ENCODE assay signal across 8 cellular contexts in genomic region chr5:160399402-160400353, GRCh38. TPM values are rescaled to one million over a fixed set of nuclear protein-coding genes. Genes with fewer than 3 reads are reported as not detected.
DNase-seq lines count a peak whose midpoint lies in the region; ATAC-seq and FAIRE-seq lines count a peak whose summit lies in the region.

TSS of gene FAM200C (minus strand) at chr5:160400054. CDS start at chr5:160395490, 4,564 bp downstream.

- H3K27me3 Mint-ChIP-seq in activated CD8-positive, alpha-beta memory T cell treated with anti-CD3 and anti-CD28 coated beads, Interleukin-2, amount 10 ng/mL, durations not matched to agents 7 days and 5 days, result no peaks in the 10 kb centered on the region

- H3K36me3 Mint-ChIP-seq in activated CD8-positive, alpha-beta memory T cell treated with anti-CD3 and anti-CD28 coated beads, Interleukin-2, amount 10 ng/mL, durations not matched to agents 7 days and 5 days, result peaks cover 20% of the 10 kb centered on the region

- peak within 1 kb of the TSS; percentile 90 for H3K9ac ChIP-seq in endocrine pancreas (ENCODE audit: control insufficient read depth, insufficient read depth, low read length)

- CTCF ChIA-PET in activated CD8-positive, alpha-beta memory T cell treated with anti-CD3 and anti-CD28 coated beads, Interleukin-2, amount 10 ng/mL, durations not matched to agents 7 days and 5 days (lab: Charles Lee), result interaction anchor here (2.5 to 2.6 kb wide), 2 partner anchors 8 to 39 kb away, joined by 13 read pairs; no protein-coding TSS in a partner anchor

- in situ Hi-C loops in Caki2 (cut with HindIII; ENCODE audit: low pct_unique_long_range_greater_than_20kb, low sequenced_read_pairs), result no loop called here

- H3K36me3 ChIP-seq in endocrine pancreas (ENCODE audit: control insufficient read depth, insufficient read depth, low read length), result peaks cover 3% of the 10 kb centered on the region

- H3K27me3 ChIP-seq in endocrine pancreas (ENCODE audit: control insufficient read depth, insufficient read depth, low read length), result no peaks in the 10 kb centered on the region

- peaks cover 9% of the 10 kb centered on the region for H3K4me1 ChIP-seq in endocrine pancreas (ENCODE audit: control insufficient read depth, insufficient read depth, low read length)

- H3K9me3 Mint-ChIP-seq in activated CD8-positive, alpha-beta memory T cell treated with anti-CD3 and anti-CD28 coated beads, Interleukin-2, amount 10 ng/mL, durations not matched to agents 7 days and 5 days (ENCODE audit: low read depth), result no peaks in the 10 kb centered on the region

- peaks cover 17% of the 10 kb centered on the region for H3K4me1 Mint-ChIP-seq in activated CD8-positive, alpha-beta memory T cell treated with anti-CD3 and anti-CD28 coated beads, Interleukin-2, amount 10 ng/mL, durations not matched to agents 7 days and 5 days

- ATAC-seq in GM21390 (IDR thresholded peaks at IDR 0.05; ENCODE audit: unreplicated experiment), result peak; percentile 92
- peak; percentile 91 for ATAC-seq in activated CD8-positive, alpha-beta memory T cell treated with anti-CD3 and anti-CD28 coated beads, Interleukin-2, amount 10 ng/mL, durations not matched to agents 7 days and 5 days

- no peaks in the 10 kb centered on the region for H3K9me3 ChIP-seq in endocrine pancreas (ENCODE audit: control insufficient read depth, low read length)

- DNase-seq in Caki2 (ENCODE audit: low read depth) (peak; percentile 94), HTR-8/SVneo (ENCODE audit: insufficient read length, low spot score) (peak; percentile 97), NOMO-1 (lab: John Stamatoyannopoulos, UW; ENCODE audit: unreplicated experiment in 2 of 2) (peak; percentile 78 to 83), mesenteric fat pad (ENCODE audit: low spot score) (peak; percentile 95)
- DNase-seq in activated CD8-positive, alpha-beta memory T cell treated with anti-CD3 and anti-CD28 coated beads, Interleukin-2, amount 10 ng/mL, durations not matched to agents 7 days and 5 days, result peak; percentile 82
- peak; percentile 21 for DNase-seq in stimulated activated CD8-positive, alpha-beta memory T cell treated with anti-CD3 and anti-CD28 coated beads, Interleukin-15, amount 100 ng/mL, for 1 hour (ENCODE audit: low read depth)

- peak within 1 kb of the TSS; percentile 93 for H3K4me3 ChIP-seq in endocrine pancreas (ENCODE audit: control insufficient read depth, insufficient read depth, low read length)

- no peak for FAIRE-seq in HTR-8/SVneo (lab: Jason Lieb, UNC)

- peak within 1 kb of the TSS; percentile 70 for H3K27ac Mint-ChIP-seq in activated CD8-positive, alpha-beta memory T cell treated with anti-CD3 and anti-CD28 coated beads, Interleukin-2, amount 10 ng/mL, durations not matched to agents 7 days and 5 days

- H3K4me3 Mint-ChIP-seq in activated CD8-positive, alpha-beta memory T cell treated with anti-CD3 and anti-CD28 coated beads, Interleukin-2, amount 10 ng/mL, durations not matched to agents 7 days and 5 days, result peak within 1 kb of the TSS; percentile 85

RNA-seq across cellular contexts. Expression of gene FAM200C, which starts in this region (rescaled TPM):
- total RNA-seq in Caki2 (2014; rRNA removed; shearing (Covaris generic); ENCODE audit: low replicate concordance), result 7.6 and 8.3 TPM in 2 replicates
- under 1 TPM; 0.61 to 0.88 TPM for total RNA-seq in activated CD8-positive, alpha-beta memory T cell treated with anti-CD3 and anti-CD28 coated beads, Interleukin-2, amount 10 ng/mL, durations not matched to agents 7 days and 5 days
- total RNA-seq in mesenteric fat pad, result 1.9 TPM

Comparison
In these comparisons a context has a peak if more than half of its experiments do, and no peak if none do; other contexts are left out.
1. Peak in every context shown above with its lines: DNase-seq, ATAC-seq and H3K4me3 ChIP-seq.
2. Peak in DNase-seq and ATAC-seq in activated CD8-positive, alpha-beta memory T cell treated with anti-CD3 and anti-CD28 coated beads, Interleukin-2, amount 10 ng/mL, durations not matched to agents 7 days and 5 days; RNA of the gene not detected or under 1 TPM.
3. DNase-seq: peak in every context shown above with its lines; median percentile 97 in HTR-8/SVneo; 95 in mesenteric fat pad; 94 in Caki2; 82 in activated CD8-positive, alpha-beta memory T cell treated with anti-CD3 and anti-CD28 coated beads, Interleukin-2, amount 10 ng/mL, durations not matched to agents 7 days and 5 days; 80 in NOMO-1; 21 in stimulated activated CD8-positive, alpha-beta memory T cell treated with anti-CD3 and anti-CD28 coated beads, Interleukin-15, amount 100 ng/mL, for 1 hour.